In genomic region chr4:7306021-7306420, GRCh38 we compare ENCODE assay signal across 1 cellular context.
TF ChIP-seq lines count a peak whose summit lies in the region.

No MANE protein-coding gene starts in this region.

TF ChIP-seq in HepG2, 621 proteins besides CTCF, POLR2A, EP300 and RAD21 (continued from another document):
- TF ChIP-seq ZNF691 (CRISPR knock-in tag; IDR thresholded peaks at IDR 0.05; ENCODE audit: borderline replicate concordance, low read depth) (no peak), CBX5 (CRISPR knock-in tag; IDR thresholded peaks at IDR 0.05; ENCODE audit: borderline replicate concordance) (no peak), ZNF121 (CRISPR knock-in tag; IDR thresholded peaks at IDR 0.05) (no peak), ZNF343 (CRISPR knock-in tag; IDR thresholded peaks at IDR 0.05) (no peak), CREB1 (IDR thresholded peaks at IDR 0.05) (no peak), CREB1 (CRISPR knock-in tag; IDR thresholded peaks at IDR 0.05) (no peak), NFE2 (CRISPR knock-in tag; IDR thresholded peaks at IDR 0.05) (no peak), ARHGAP35 (CRISPR knock-in tag; IDR thresholded peaks at IDR 0.05; ENCODE audit: borderline replicate concordance) (no peak)
